12 cellular contexts compared by ENCODE assay signal in the genomic region with DNA sequence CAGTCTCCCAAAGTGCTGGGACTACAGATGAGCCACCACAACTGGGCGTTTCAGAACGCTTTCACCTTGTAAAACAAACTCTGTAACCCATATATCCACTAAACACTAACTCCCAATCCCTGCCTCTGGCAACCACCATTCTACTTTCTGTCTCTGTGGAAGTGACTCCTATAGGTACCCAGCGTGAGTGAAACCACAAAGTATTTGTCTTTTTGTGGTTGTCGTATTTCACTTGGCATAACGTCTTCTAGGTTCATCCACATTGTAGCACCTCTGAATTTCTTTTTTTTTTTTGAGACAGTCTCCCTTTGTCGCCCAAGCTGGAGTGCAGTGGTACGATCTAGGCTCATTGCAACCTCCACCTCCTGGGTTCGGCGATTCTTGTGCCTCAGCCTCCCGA. TPM values are rescaled to one million over a fixed set of nuclear protein-coding genes. Genes with fewer than 3 reads are reported as not detected.
DNase-seq lines count a peak whose midpoint lies in the region; ATAC-seq and TF ChIP-seq lines count a peak whose summit lies in the region.
"Had no signal": no experiment of that assay in that cellular context is flagged by ENCODE, and none has a peak within 500 bp of the region (broad histone marks: within the 10 kb centered on the region; RNA-seq: fewer than 3 reads in every experiment).

No MANE protein-coding gene starts in this region.

- peak overlapping the region; percentile 52 for H3K27ac Mint-ChIP-seq in activated CD8-positive, alpha-beta memory T cell treated with anti-CD3 and anti-CD28 coated beads, Interleukin-2, amount 10 ng/mL, durations not matched to agents 7 days and 5 days
- peak overlapping the region; percentile 61 for H3K27ac Mint-ChIP-seq in activated naive CD8-positive, alpha-beta T cell treated with anti-CD3 and anti-CD28 coated beads for 36 hours
- H3K27ac Mint-ChIP-seq in progenitor cell of endocrine pancreas: peak overlapping the region; percentile 14

- H3K27me3 ChIP-seq in Loucy (ENCODE audit: insufficient read depth, low read length, poor library complexity, severe bottlenecking): no peaks in the 10 kb centered on the region

- H3K9me2 ChIP-seq in Loucy (replicated peaks; ENCODE audit: low read depth, low read length): no peaks in the 10 kb centered on the region

- peaks cover 65% of the 10 kb centered on the region for H3K4me1 ChIP-seq in Loucy (ENCODE audit: insufficient read depth, low read length, poor library complexity, severe bottlenecking)

- H3K9me3 Mint-ChIP-seq in activated CD8-positive, alpha-beta memory T cell treated with anti-CD3 and anti-CD28 coated beads, Interleukin-2, amount 10 ng/mL, durations not matched to agents 7 days and 5 days (ENCODE audit: low read depth): no peaks in the 10 kb centered on the region
- no peaks in the 10 kb centered on the region for H3K9me3 Mint-ChIP-seq in activated naive CD8-positive, alpha-beta T cell treated with anti-CD3 and anti-CD28 coated beads for 36 hours
- no peaks in the 10 kb centered on the region for H3K9me3 Mint-ChIP-seq in progenitor cell of endocrine pancreas (ENCODE audit: low read depth)

- DNase-seq in activated CD8-positive, alpha-beta memory T cell treated with anti-CD3 and anti-CD28 coated beads, Interleukin-2, amount 10 ng/mL, durations not matched to agents 7 days and 5 days: no peak
- DNase-seq in activated CD8-positive, alpha-beta memory T cell treated with anti-CD3 and anti-CD28 coated beads, Interleukin-2, amount 50 U/mL, for 4 hours: no peak
- no peak for DNase-seq in activated naive CD8-positive, alpha-beta T cell treated with anti-CD3 and anti-CD28 coated beads for 36 hours
- no peak for DNase-seq in progenitor cell of endocrine pancreas (ENCODE audit: low spot score, unreplicated experiment)
- DNase-seq in A172 (ENCODE audit: low spot score): no peak
- DNase-seq in GM19240 (ENCODE audit: insufficient read length, low spot score): no peak
- DNase-seq in NCI-H774 (lab: John Stamatoyannopoulos, UW): no peak
- DNase-seq: caudate nucleus, EL, lower lobe of right lung had no signal

- peaks cover 90% of the 10 kb centered on the region for H3K4me1 Mint-ChIP-seq in activated CD8-positive, alpha-beta memory T cell treated with anti-CD3 and anti-CD28 coated beads, Interleukin-2, amount 10 ng/mL, durations not matched to agents 7 days and 5 days
- H3K4me1 Mint-ChIP-seq in activated naive CD8-positive, alpha-beta T cell treated with anti-CD3 and anti-CD28 coated beads for 36 hours: peaks cover 95% of the 10 kb centered on the region
- H3K4me1 Mint-ChIP-seq in progenitor cell of endocrine pancreas (ENCODE audit: low read depth): peaks cover 46% of the 10 kb centered on the region

- no peak for TF ChIP-seq CTCF in Loucy (conservative IDR thresholded peaks at IDR 0.05; ENCODE audit: low read length)
- no peak for TF ChIP-seq CTCF in progenitor cell of endocrine pancreas (IDR thresholded peaks at IDR 0.05; ENCODE audit: unreplicated experiment)

- no peak overlapping the region for H3K4me3 Mint-ChIP-seq in activated CD8-positive, alpha-beta memory T cell treated with anti-CD3 and anti-CD28 coated beads, Interleukin-2, amount 10 ng/mL, durations not matched to agents 7 days and 5 days
- H3K4me3 Mint-ChIP-seq in activated naive CD8-positive, alpha-beta T cell treated with anti-CD3 and anti-CD28 coated beads for 36 hours: peak overlapping the region; percentile 30
- no peak overlapping the region for H3K4me3 Mint-ChIP-seq in progenitor cell of endocrine pancreas (ENCODE audit: low read depth)

- peaks cover 97% of the 10 kb centered on the region for H3K79me2 ChIP-seq in Loucy (ENCODE audit: insufficient read depth, low read length)

- no peak overlapping the region for H3K9ac ChIP-seq in Loucy (ENCODE audit: low read depth, low read length, poor library complexity, severe bottlenecking)

- H3K4me2 ChIP-seq in Loucy (ENCODE audit: low read depth, low read length, poor library complexity, severe bottlenecking): peak overlapping the region; percentile 52

- no peaks in the 10 kb centered on the region for H3K27me3 Mint-ChIP-seq in activated CD8-positive, alpha-beta memory T cell treated with anti-CD3 and anti-CD28 coated beads, Interleukin-2, amount 10 ng/mL, durations not matched to agents 7 days and 5 days
- H3K27me3 Mint-ChIP-seq in activated naive CD8-positive, alpha-beta T cell treated with anti-CD3 and anti-CD28 coated beads for 36 hours: no peaks in the 10 kb centered on the region
- H3K27me3 Mint-ChIP-seq in progenitor cell of endocrine pancreas: no peaks in the 10 kb centered on the region

- peaks cover 10% of the 10 kb centered on the region; the same call in 1 of the 2 replicates for H3F3A ChIP-seq in Loucy (ENCODE audit: low read depth)

- CTCF ChIA-PET in activated CD8-positive, alpha-beta memory T cell treated with anti-CD3 and anti-CD28 coated beads, Interleukin-2, amount 10 ng/mL, durations not matched to agents 7 days and 5 days (lab: Charles Lee): interaction anchor here (1.0 kb wide), 1 partner anchor 151 kb away, joined by 3 read pairs; no protein-coding TSS in a partner anchor

- peaks cover 4% of the 10 kb centered on the region for H3K36me3 Mint-ChIP-seq in activated CD8-positive, alpha-beta memory T cell treated with anti-CD3 and anti-CD28 coated beads, Interleukin-2, amount 10 ng/mL, durations not matched to agents 7 days and 5 days
- H3K36me3 Mint-ChIP-seq in activated naive CD8-positive, alpha-beta T cell treated with anti-CD3 and anti-CD28 coated beads for 36 hours: peaks cover 4% of the 10 kb centered on the region
- no peaks in the 10 kb centered on the region for H3K36me3 Mint-ChIP-seq in progenitor cell of endocrine pancreas (ENCODE audit: insufficient read depth)

- H3K36me3 ChIP-seq in Loucy (ENCODE audit: insufficient read depth, low read length): no peaks in the 10 kb centered on the region
- H3K36me3 ChIP-seq: lower lobe of right lung had no signal

- no peak overlapping the region for H2AFZ ChIP-seq in Loucy (ENCODE audit: low read length)

- no peak overlapping the region for H3K4me3 ChIP-seq in Loucy (ENCODE audit: low read length, poor library complexity, severe bottlenecking)
- H3K4me3 ChIP-seq: lower lobe of right lung had no signal

- peaks cover 93% of the 10 kb centered on the region for H4K20me1 ChIP-seq in Loucy (ENCODE audit: insufficient read depth, low read length, poor library complexity, severe bottlenecking)

- ATAC-seq in activated CD8-positive, alpha-beta memory T cell treated with anti-CD3 and anti-CD28 coated beads, Interleukin-2, amount 10 ng/mL, durations not matched to agents 7 days and 5 days: peak; percentile 20
- ATAC-seq: lower lobe of right lung, Panc1 had no signal

- H3K9me3 ChIP-seq in Loucy (ENCODE audit: insufficient read depth, low read depth, low read length): no peaks in the 10 kb centered on the region
- H3K9me3 ChIP-seq: lower lobe of right lung had no signal

RNA-seq across cellular contexts. Expression of a gene that starts 44.8 kb away (rescaled TPM):
- 100 to 1,000 TPM; 123 to 125 TPM for total RNA-seq in activated CD8-positive, alpha-beta memory T cell treated with anti-CD3 and anti-CD28 coated beads, Interleukin-2, amount 10 ng/mL, durations not matched to agents 7 days and 5 days
- total RNA-seq in activated naive CD8-positive, alpha-beta T cell treated with anti-CD3 and anti-CD28 coated beads for 36 hours: 100 to 1,000 TPM; 110 to 113 TPM
- total RNA-seq in progenitor cell of endocrine pancreas: 144 and 148 TPM in 2 replicates
- total RNA-seq in A172 (2014; rRNA removed; shearing (Covaris generic)): 7.1 and 19.1 TPM in 2 replicates

RNA-seq across cellular contexts. Expression of a gene that starts 55.2 kb away (rescaled TPM):
- total RNA-seq in activated CD8-positive, alpha-beta memory T cell treated with anti-CD3 and anti-CD28 coated beads, Interleukin-2, amount 10 ng/mL, durations not matched to agents 7 days and 5 days: under 1 TPM in 1 of 2 experiments, not detected in 1; 0.19 TPM
- total RNA-seq in activated naive CD8-positive, alpha-beta T cell treated with anti-CD3 and anti-CD28 coated beads for 36 hours: not detected
- total RNA-seq in progenitor cell of endocrine pancreas: 7.1 and 7.8 TPM in 2 replicates
- total RNA-seq in A172 (2014; rRNA removed; shearing (Covaris generic)): not detected in 2 replicates
